11 cellular contexts compared by ENCODE assay signal in genomic region chr17:206484-206883, GRCh38. TPM values are rescaled to one million over a fixed set of nuclear protein-coding genes. Genes with fewer than 3 reads are reported as not detected.
A peak's percentile ranks its signal among the peaks of the same experiment; 100 is the strongest.
DNase-seq lines count a peak whose midpoint lies in the region; ATAC-seq, FAIRE-seq and TF ChIP-seq lines count a peak whose summit lies in the region.
"Not testable (repeated sequence)": the region's sequence is repeated elsewhere in the genome, so short reads cannot be mapped to it uniquely, and the experiment has no call there.
"Had no signal": no experiment of that assay in that cellular context is flagged by ENCODE, and none has a peak within 500 bp of the region (broad histone marks: within the 10 kb centered on the region; RNA-seq: fewer than 3 reads in every experiment).

No MANE protein-coding gene starts in this region.

- not testable (repeated sequence) for ATAC-seq in WTC11

- not testable (repeated sequence) for TF ChIP-seq CTCF in WTC11 (IDR thresholded peaks at IDR 0.05); bronchial epithelial cell (IDR thresholded peaks at IDR 0.05; ENCODE audit: insufficient read depth, low read length, severe bottlenecking); nephron progenitor cell (IDR thresholded peaks at IDR 0.05); spleen (IDR thresholded peaks at IDR 0.05 in 8 of 11, conservative IDR thresholded peaks at IDR 0.05 in 3 of 11)

- H3K4me3 ChIP-seq in bronchial epithelial cell (ENCODE audit: low read depth, low read length); spleen: not testable (repeated sequence)

- H3K36me3 Mint-ChIP-seq in WTC11, result not testable (repeated sequence)
- peaks cover 35% of the 10 kb centered on the region for H3K36me3 Mint-ChIP-seq in nephron progenitor cell (ENCODE audit: low read depth)

- FAIRE-seq in HTR-8/SVneo (lab: Jason Lieb, UNC) (peak; percentile 62), bronchial epithelial cell (lab: Jason Lieb, UNC) (peak; percentile 94)

- CTCF ChIA-PET in WTC11 (lab: Charles Lee), result interaction anchor here (1.1 to 1.6 kb wide), 3 partner anchors 42 to 206 kb away, joined by 3 to 4 read pairs (median 3); no protein-coding TSS in a partner anchor

- TF ChIP-seq POLR2A in spleen (IDR thresholded peaks at IDR 0.05), result not testable (repeated sequence)

- peaks cover 0 to 11% (median 0%) of the 10 kb centered on the region in 8 donors for H3K9me3 ChIP-seq in spleen

- H3K4me1 Mint-ChIP-seq in WTC11, result not testable (repeated sequence)
- H3K4me1 Mint-ChIP-seq in nephron progenitor cell, result peaks cover 29% of the 10 kb centered on the region

- H3K4me1 ChIP-seq in spleen, result peaks cover 0 to 16% (median 8%) of the 10 kb centered on the region in 6 donors

- not testable (repeated sequence) for H3K27ac ChIP-seq in spleen

- DNase-seq in DMS53 (lab: John Stamatoyannopoulos, UW) (peak; percentile 91), spleen (peak; percentile 2)
- DNase-seq in HTR-8/SVneo (ENCODE audit: insufficient read length, low spot score); WTC11 (ENCODE audit: low spot score); bronchial epithelial cell (ENCODE audit: low read depth); nephron progenitor cell: not testable (repeated sequence)

- H3K27ac Mint-ChIP-seq in WTC11, result not testable (repeated sequence)
- peak overlapping the region; percentile 58 for H3K27ac Mint-ChIP-seq in nephron progenitor cell

- H3K4me3 Mint-ChIP-seq in WTC11, nephron progenitor cell: not testable (repeated sequence)

- POLR2A ChIA-PET in WTC11 (lab: Charles Lee), result interaction anchor here (1.2 kb wide), 1 partner anchor 57 kb away, joined by 3 read pairs; no protein-coding TSS in a partner anchor

- not testable (repeated sequence) for H3K36me3 ChIP-seq in bronchial epithelial cell (ENCODE audit: control insufficient read depth, insufficient read depth, low read length)
- H3K36me3 ChIP-seq in spleen, result peaks cover 0 to 13% (median 1%) of the 10 kb centered on the region in 6 donors

- H3K9me3 Mint-ChIP-seq in WTC11, result peaks cover 13% of the 10 kb centered on the region
- peaks cover 21% of the 10 kb centered on the region for H3K9me3 Mint-ChIP-seq in nephron progenitor cell

- 92 to 96% (median 94%) methylated on average over 27 of the region's 27 CpGs for WGBS in spleen, 5 donors

- not testable (repeated sequence) for H3K27me3 ChIP-seq in bronchial epithelial cell (ENCODE audit: control insufficient read depth, insufficient read depth, low read length); spleen (replicated peaks in 1 of 7)

- H3K27me3 Mint-ChIP-seq in WTC11 (ENCODE audit: low read depth) (peaks cover 13% of the 10 kb centered on the region), nephron progenitor cell (ENCODE audit: low read depth, poor library complexity) (peaks cover 14% of the 10 kb centered on the region)

- intact Hi-C loops in spleen (cut with DNase I; ENCODE audit: low total_unique reads), result not testable (repeated sequence)

TF ChIP-seq in WTC11, 78 proteins besides CTCF, POLR2A, EP300 and RAD21:
- TF ChIP-seq NFYB (CRISPR knock-in tag; conservative IDR thresholded peaks at IDR 0.05; ENCODE audit: low read depth), result peak; percentile 39; the same call in 1 of the 2 replicates
TF ChIP-seq in WTC11: peak in this region for 1; not testable (repeated sequence) for 77.

RNA-seq across cellular contexts. Expression of gene DOC2B, which starts 25.0 kb away (rescaled TPM):
- total RNA-seq in WTC11 (2021), result 2.1 to 2.7 TPM (median 2.5 TPM) in 3 replicates
- 0.26 and 2.7 TPM in 2 replicates for total RNA-seq in bronchial epithelial cell
- total RNA-seq in spleen, result 10 to 100 TPM in 3 of 7 donors, 1 to 10 TPM in 4; 3.0 to 17.0 (median 7.5) TPM
- 1 to 10 TPM in 2 of 3 donors, under 1 TPM in 1; 0.91 to 3.1 (median 1.1) TPM for polyA plus RNA-seq in spleen
- total RNA-seq: GM12878, GM23248, H4, HFFc6 had no signal
- polyA plus RNA-seq: CD8-positive, alpha-beta memory T cell; GM12878 had no signal
